Comparison of ENCODE assay signal across 8 cellular contexts in genomic region chr7:100247152-100247757, GRCh38. TPM values are rescaled to one million over a fixed set of nuclear protein-coding genes. Genes with fewer than 3 reads are reported as not detected.
DNase-seq lines count a peak whose midpoint lies in the region; ATAC-seq and TF ChIP-seq lines count a peak whose summit lies in the region.

No MANE protein-coding gene starts in this region.

- TF ChIP-seq CTCF in body of pancreas (IDR thresholded peaks at IDR 0.05) (peak in 1 of 7 experiments; percentile 9), smooth muscle cell (IDR thresholded peaks at IDR 0.05; ENCODE audit: borderline replicate concordance, insufficient read depth, poor library complexity, severe bottlenecking) (no peak), GM10248 (IDR thresholded peaks at IDR 0.05; ENCODE audit: control extremely low read depth, extremely low read depth, low read depth, missing control alignments) (no peak)

- peak overlapping the region in 2 of 4 donors; percentile 38 to 41 for H3K27ac ChIP-seq in body of pancreas
- no peak overlapping the region for H3K27ac ChIP-seq in smooth muscle cell (ENCODE audit: low read depth)

- H2AFZ ChIP-seq in smooth muscle cell (ENCODE audit: low read depth): no peak overlapping the region

- H3K4me3 ChIP-seq in body of pancreas (no peak overlapping the region), smooth muscle cell (no peak overlapping the region)

- TF ChIP-seq POLR2A in body of pancreas (IDR thresholded peaks at IDR 0.05): no peak

- no peak overlapping the region for H3K4me2 ChIP-seq in smooth muscle cell

- WGBS in body of pancreas, 2 donors: 55 to 70% methylated on average over 3 to 11 of the region's 11 CpGs
- WGBS in smooth muscle cell (ENCODE audit: low lambda C conversion rate): 45% methylated on average over 11 of the region's 11 CpGs

- ATAC-seq in body of pancreas (peak; percentile 63), GM21390 (IDR thresholded peaks at IDR 0.05; ENCODE audit: unreplicated experiment) (no peak), GM18498 (IDR thresholded peaks at IDR 0.05; ENCODE audit: unreplicated experiment) (no peak)

- DNase-seq in EH (ENCODE audit: low read depth): peak; percentile 76
- DNase-seq in NCI-H2029 treated with DMSO at 0.1 percent for 48 hours (lab: John Stamatoyannopoulos, UW): peak; percentile 77
- peak in 3 of 4 donors; percentile 15 to 32 (median 17) for DNase-seq in body of pancreas
- peak; percentile 96 for DNase-seq in myocyte (ENCODE audit: low read depth)
- DNase-seq in smooth muscle cell (lab: John Stamatoyannopoulos, UW; ENCODE audit: unreplicated experiment): no peak
- DNase-seq in GM10248 (ENCODE audit: extremely low spot score): no peak

- no peak overlapping the region for H3K9ac ChIP-seq in smooth muscle cell (ENCODE audit: low read depth)

- H3K27me3 ChIP-seq in body of pancreas (no peaks in the 10 kb centered on the region), smooth muscle cell (ENCODE audit: low read depth) (no peaks in the 10 kb centered on the region)

- H3K4me1 ChIP-seq in body of pancreas: peaks cover 14% of the 10 kb centered on the region
- H3K4me1 ChIP-seq in smooth muscle cell (ENCODE audit: low read depth): no peaks in the 10 kb centered on the region

- H3K79me2 ChIP-seq in smooth muscle cell (ENCODE audit: low read depth): no peaks in the 10 kb centered on the region

- no peaks in the 10 kb centered on the region for H3F3A ChIP-seq in smooth muscle cell (ENCODE audit: low read depth)

- POLR2A ChIA-PET in GM10248 (lab: Yijun Ruan, JAX): no interaction called here

- CTCF ChIA-PET in GM10248 (lab: Yijun Ruan, JAX): no interaction called here

- H3K9me3 ChIP-seq in body of pancreas (no peaks in the 10 kb centered on the region), smooth muscle cell (replicated peaks; ENCODE audit: low read depth) (no peaks in the 10 kb centered on the region)

- intact Hi-C loops in body of pancreas (cut with DNase I): no loop called here

- peaks cover 18% of the 10 kb centered on the region for H4K20me1 ChIP-seq in smooth muscle cell (ENCODE audit: low read depth)

- H3K36me3 ChIP-seq in body of pancreas (replicated peaks in 1 of 2; ENCODE audit: insufficient read depth in 1 of 2, low read depth in 2 of 2) (no peaks in the 10 kb centered on the region), smooth muscle cell (ENCODE audit: low read depth) (no peaks in the 10 kb centered on the region)

RNA-seq across cellular contexts. Expression of gene PVRIG, which starts 27.5 kb away (rescaled TPM):
- 1 to 10 TPM in 1 of 2 donors, under 1 TPM in 1; 0.78 to 4.0 TPM for total RNA-seq in body of pancreas
- total RNA-seq in myocyte: not detected in 2 replicates
- 1.7 TPM for polyA plus RNA-seq in myocyte (2012)
- not detected in 2 replicates for total RNA-seq in smooth muscle cell
- polyA plus RNA-seq in smooth muscle cell: 0.41 TPM in 1 of 2 replicates, not detected in the other

Comparison
In these comparisons a context has a peak if more than half of its experiments do, and no peak if none do; other contexts are left out.
1. DNase-seq: peak in EH (single experiment), NCI-H2029 treated with DMSO at 0.1 percent for 48 hours (single experiment), body of pancreas (3 of 4) and myocyte (single experiment); none in smooth muscle cell (single experiment) and GM10248 (single experiment).